ENCODE assay signal across 14 cellular contexts in the genomic region with DNA sequence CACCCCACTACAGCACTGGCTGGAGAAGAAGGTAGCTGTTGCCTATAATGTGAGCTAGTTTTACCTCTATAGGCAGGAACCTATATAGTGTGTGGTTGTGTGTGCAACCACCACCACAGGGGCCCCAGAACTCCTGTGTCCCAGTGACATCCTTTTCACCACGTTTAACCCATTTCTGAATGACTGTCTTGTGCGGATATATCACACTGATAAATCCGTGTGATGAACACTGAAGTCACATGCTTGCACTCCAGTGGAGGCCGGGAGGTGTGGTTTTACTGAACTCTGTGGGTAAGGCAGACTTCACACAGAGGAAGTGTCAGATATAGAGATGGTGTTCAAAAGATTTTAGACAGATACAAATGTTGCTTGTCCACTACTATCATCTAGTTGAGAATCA. TPM values are rescaled to one million over a fixed set of nuclear protein-coding genes. Genes with fewer than 3 reads are reported as not detected.
DNase-seq lines count a peak whose midpoint lies in the region; ATAC-seq lines count a peak whose summit lies in the region.
"Had no signal": no experiment of that assay in that cellular context is flagged by ENCODE, and none has a peak within 500 bp of the region (broad histone marks: within the 10 kb centered on the region; RNA-seq: fewer than 3 reads in every experiment).

No MANE protein-coding gene starts in this region.

- H3K27me3 Mint-ChIP-seq in activated T-helper 1 cell treated with anti-CD3 and anti-CD28 coated beads, Interleukin-12 subunit alpha, Interleukin-12 subunit beta, Interleukin-2, Interleukin-4 antibody, amounts not matched to agents 30 ng/mL and 10 ng/mL and 1 ng/mL, durations not matched to agents 14 hours and 24 hours and 36 hours (ENCODE audit: insufficient read depth) = no peaks in the 10 kb centered on the region

- peak; percentile 3 for DNase-seq in activated effector memory CD4-positive, alpha-beta T cell treated with Interleukin-2 at 50 U/mL for 16 hours
- DNase-seq in activated effector memory CD4-positive, alpha-beta T cell treated with anti-CD3 and anti-CD28 coated beads, Interleukin-2, amount 50 U/mL, for 16 hours = no peak
- DNase-seq in OCI-M1 (lab: John Stamatoyannopoulos, UW) = peak; percentile 60
- DNase-seq in activated T-helper 1 cell treated with anti-CD3 and anti-CD28 coated beads, Interleukin-12 subunit alpha, Interleukin-12 subunit beta, Interleukin-2, Interleukin-4 antibody, amounts not matched to agents 30 ng/mL and 10 ng/mL and 1 ng/mL, durations not matched to agents 14 hours and 24 hours and 36 hours (ENCODE audit: low spot score) = peak; percentile 37
- peak; percentile 29 for DNase-seq in stimulated activated CD8-positive, alpha-beta memory T cell treated with anti-CD3 and anti-CD28 coated beads, Interleukin-4, amount 100 ng/mL, for 48 hours
- DNase-seq: cerebellar nuclear complex, DMS153, GF-D8, heart right ventricle, mesenchymal stem cell, NCI-H510A treated with DMSO at 0.1 percent for 48 hours had no signal

- ATAC-seq in GM21737 (IDR thresholded peaks at IDR 0.05; ENCODE audit: unreplicated experiment) = no peak
- no peak for ATAC-seq in HG03571 (IDR thresholded peaks at IDR 0.05; ENCODE audit: unreplicated experiment)
- ATAC-seq: HCT116, heart right ventricle had no signal

- intact Hi-C loops in activated T-helper 1 cell treated with anti-CD3 and anti-CD28 coated beads, Interleukin-12 subunit alpha, Interleukin-12 subunit beta, Interleukin-2, Interleukin-4 antibody, amounts not matched to agents 30 ng/mL and 10 ng/mL and 1 ng/mL, durations not matched to agents 14 hours and 24 hours and 36 hours (cut with micrococcal nuclease) = loop anchor here (2.0 kb wide), 1 partner anchor 52 kb away; no protein-coding TSS in a partner anchor

- no peak overlapping the region for H3K27ac Mint-ChIP-seq in activated T-helper 1 cell treated with anti-CD3 and anti-CD28 coated beads, Interleukin-12 subunit alpha, Interleukin-12 subunit beta, Interleukin-2, Interleukin-4 antibody, amounts not matched to agents 30 ng/mL and 10 ng/mL and 1 ng/mL, durations not matched to agents 14 hours and 24 hours and 36 hours

- no peak overlapping the region for H3K4me3 Mint-ChIP-seq in activated T-helper 1 cell treated with anti-CD3 and anti-CD28 coated beads, Interleukin-12 subunit alpha, Interleukin-12 subunit beta, Interleukin-2, Interleukin-4 antibody, amounts not matched to agents 30 ng/mL and 10 ng/mL and 1 ng/mL, durations not matched to agents 14 hours and 24 hours and 36 hours

- peaks cover 20% of the 10 kb centered on the region for H3K4me1 Mint-ChIP-seq in activated T-helper 1 cell treated with anti-CD3 and anti-CD28 coated beads, Interleukin-12 subunit alpha, Interleukin-12 subunit beta, Interleukin-2, Interleukin-4 antibody, amounts not matched to agents 30 ng/mL and 10 ng/mL and 1 ng/mL, durations not matched to agents 14 hours and 24 hours and 36 hours (ENCODE audit: low read depth)

- peaks cover 3% of the 10 kb centered on the region for H3K9me3 Mint-ChIP-seq in activated T-helper 1 cell treated with anti-CD3 and anti-CD28 coated beads, Interleukin-12 subunit alpha, Interleukin-12 subunit beta, Interleukin-2, Interleukin-4 antibody, amounts not matched to agents 30 ng/mL and 10 ng/mL and 1 ng/mL, durations not matched to agents 14 hours and 24 hours and 36 hours

- peaks cover 3% of the 10 kb centered on the region for H3K36me3 Mint-ChIP-seq in activated T-helper 1 cell treated with anti-CD3 and anti-CD28 coated beads, Interleukin-12 subunit alpha, Interleukin-12 subunit beta, Interleukin-2, Interleukin-4 antibody, amounts not matched to agents 30 ng/mL and 10 ng/mL and 1 ng/mL, durations not matched to agents 14 hours and 24 hours and 36 hours (ENCODE audit: low read depth)

RNA-seq across cellular contexts. Expression of a gene that starts 32.5 kb away (rescaled TPM):
- 10.6 and 11.8 TPM in 2 replicates for total RNA-seq in activated T-helper 1 cell treated with anti-CD3 and anti-CD28 coated beads, Interleukin-12 subunit alpha, Interleukin-12 subunit beta, Interleukin-2, Interleukin-4 antibody, amounts not matched to agents 30 ng/mL and 10 ng/mL and 1 ng/mL, durations not matched to agents 14 hours and 24 hours and 36 hours
